In genomic region chr20:17631576-17632319, GRCh38 we compare ENCODE assay signal across 20 cellular contexts.
"Had no signal": no experiment of that assay in that cellular context is flagged by ENCODE, and none has a peak within 500 bp of the region (broad histone marks: within the 10 kb centered on the region; RNA-seq: fewer than 3 reads in every experiment).

No MANE protein-coding gene starts in this region.

- H3K9me3 ChIP-seq: colonic mucosa, tibial artery, vagina had no signal

- H3K27me3 Mint-ChIP-seq: activated naive CD8-positive, alpha-beta T cell treated with anti-CD3 and anti-CD28 coated beads, Interleukin-2, amount 50 U/mL, for 24 hours had no signal

- H3K4me3 Mint-ChIP-seq: activated naive CD4-positive, alpha-beta T cell treated with anti-CD3 and anti-CD28 coated beads for 36 hours; activated naive CD8-positive, alpha-beta T cell treated with anti-CD3 and anti-CD28 coated beads, Interleukin-2, amount 50 U/mL, for 24 hours; brain; nephron progenitor cell had no signal

- H3K27ac Mint-ChIP-seq: activated naive CD4-positive, alpha-beta T cell treated with anti-CD3 and anti-CD28 coated beads for 36 hours; activated naive CD8-positive, alpha-beta T cell treated with anti-CD3 and anti-CD28 coated beads, Interleukin-2, amount 50 U/mL, for 24 hours; activated T-helper 2 cell treated with anti-CD3 and anti-CD28 coated beads, Interferon-gamma antibody, Interleukin-2, Interleukin-4, amounts not matched to agents 10 μg/mL and 5 μg/mL and 100 μg/mL, durations not matched to agents 14 hours and 24 hours and 36 hours; brain; nephron progenitor cell had no signal

- DNase-seq: activated CD4-positive, alpha-beta T cell treated with anti-CD3 and anti-CD28 coated beads for 1 hour; activated CD4-positive, alpha-beta T cell treated with anti-CD3 and anti-CD28 coated beads, Interleukin-2, amount 50 U/mL, for 4 hours; activated naive CD4-positive, alpha-beta T cell treated with anti-CD3 and anti-CD28 coated beads for 36 hours; activated naive CD8-positive, alpha-beta T cell treated with anti-CD3 and anti-CD28 coated beads, Interleukin-2, amount 50 U/mL, for 24 hours; anterior cingulate cortex; caudate nucleus; colonic mucosa; midbrain; nephron progenitor cell; nucleus accumbens; stimulated activated CD4-positive, alpha-beta T cell treated with anti-CD3 and anti-CD28 coated beads, Interleukin-12 subunit alpha, Interleukin-12 subunit beta, amount 100 ng/mL, for 4 hours; stimulated activated CD4-positive, alpha-beta T cell treated with anti-CD3 and anti-CD28 coated beads, Interleukin-1b, Interleukin-23, amount 100 ng/mL, for 48 hours; stimulated activated naive CD8-positive, alpha-beta T cell treated with anti-CD3 and anti-CD28 coated beads, Interleukin-15, Interleukin-2, amounts not matched to agents 100 U/mL and 50 U/mL, for 24 hours; substantia nigra; SW 1271; tibial artery; WERI-Rb-1 had no signal

- ATAC-seq: activated naive CD8-positive, alpha-beta T cell treated with anti-CD3 and anti-CD28 coated beads, Interleukin-2, amount 50 U/mL, for 24 hours; stimulated activated naive CD8-positive, alpha-beta T cell treated with anti-CD3 and anti-CD28 coated beads, Interleukin-15, Interleukin-2, amounts not matched to agents 100 U/mL and 50 U/mL, for 24 hours had no signal

- H3K27me3 ChIP-seq: colonic mucosa, tibial artery, vagina had no signal

- H3K9me3 Mint-ChIP-seq: activated naive CD4-positive, alpha-beta T cell treated with anti-CD3 and anti-CD28 coated beads for 36 hours; activated naive CD8-positive, alpha-beta T cell treated with anti-CD3 and anti-CD28 coated beads, Interleukin-2, amount 50 U/mL, for 24 hours; activated T-helper 2 cell treated with anti-CD3 and anti-CD28 coated beads, Interferon-gamma antibody, Interleukin-2, Interleukin-4, amounts not matched to agents 10 μg/mL and 5 μg/mL and 100 μg/mL, durations not matched to agents 14 hours and 24 hours and 36 hours; brain; nephron progenitor cell had no signal

- H3K4me3 ChIP-seq: colonic mucosa, tibial artery, vagina had no signal

- H3K4me1 Mint-ChIP-seq: activated naive CD8-positive, alpha-beta T cell treated with anti-CD3 and anti-CD28 coated beads, Interleukin-2, amount 50 U/mL, for 24 hours had no signal

- H3K27ac ChIP-seq: colonic mucosa, tibial artery, vagina, WERI-Rb-1 had no signal
